In genomic region chr5:89036166-89036565, GRCh38 we compare ENCODE assay signal across 23 cellular contexts.
"Had no signal": no experiment of that assay in that cellular context is flagged by ENCODE, and none has a peak within 500 bp of the region (broad histone marks: within the 10 kb centered on the region; RNA-seq: fewer than 3 reads in every experiment).

No MANE protein-coding gene starts in this region.

- H3K4me1 ChIP-seq: right atrium auricular region, uterus had no signal

- H3K9me3 ChIP-seq: heart left ventricle, right atrium auricular region, tibial nerve, uterus had no signal

- H3K27me3 ChIP-seq: dorsolateral prefrontal cortex, heart left ventricle, neural progenitor cell, right atrium auricular region, tibial nerve, uterus had no signal

- H3K27ac ChIP-seq: coronary artery, dorsolateral prefrontal cortex, neural progenitor cell, right atrium auricular region, uterus had no signal

- DNase-seq: activated CD4-positive, alpha-beta memory T cell treated with anti-CD3 and anti-CD28 coated beads, Interleukin-2, amount 10 ng/mL, durations not matched to agents 7 days and 5 days; activated CD4-positive, alpha-beta T cell treated with anti-CD3 and anti-CD28 coated beads for 1 hour; activated CD4-positive, alpha-beta T cell treated with anti-CD3 and anti-CD28 coated beads, Interleukin-2, amount 10 ng/mL, durations not matched to agents 7 days and 5 days; activated CD8-positive, alpha-beta memory T cell treated with anti-CD3 and anti-CD28 coated beads, Interleukin-2, amount 10 ng/mL, durations not matched to agents 7 days and 5 days; activated T-cell treated with anti-CD3 and anti-CD28 coated beads, Interleukin-2, amount 50 U/mL, for 48 hours; anterior cingulate cortex; dorsolateral prefrontal cortex; effector memory CD4-positive, alpha-beta T cell; heart left ventricle; hypothalamus; immature natural killer cell; kidney; left colon; naive thymus-derived CD8-positive, alpha-beta T cell; stimulated activated CD4-positive, alpha-beta T cell treated with anti-CD3 and anti-CD28 coated beads, Interleukin-2, amount 100 ng/mL, for 48 hours; stimulated activated naive CD4-positive, alpha-beta T cell treated with Interleukin-2 at 50 U/mL for 16 hours; T-helper 2 cell; uterus had no signal

- FAIRE-seq: kidney had no signal

- ATAC-seq: activated CD8-positive, alpha-beta memory T cell treated with anti-CD3 and anti-CD28 coated beads, Interleukin-2, amount 10 ng/mL, durations not matched to agents 7 days and 5 days; activated naive CD4-positive, alpha-beta T cell treated with anti-CD3 and anti-CD28 coated beads, Interleukin-2, amount 50 U/mL, for 72 hours; heart left ventricle; left colon; naive thymus-derived CD8-positive, alpha-beta T cell had no signal

- H3K36me3 ChIP-seq: heart left ventricle, neural progenitor cell, right atrium auricular region, tibial nerve, uterus had no signal

- H3K4me3 ChIP-seq: coronary artery, dorsolateral prefrontal cortex, heart left ventricle, neural progenitor cell, right atrium auricular region, tibial nerve, uterus had no signal
